In genomic region chr1:203527013-203527412, GRCh38 we compare ENCODE assay signal across 1 cellular context.
TF ChIP-seq lines count a peak whose summit lies in the region.

No MANE protein-coding gene starts in this region.

TF ChIP-seq in K562, 482 proteins besides CTCF, POLR2A, EP300 and RAD21 (continued from another document):
- TF ChIP-seq TEAD2 (tag; IDR thresholded peaks at IDR 0.05) (no peak), DDX20 (tag; IDR thresholded peaks at IDR 0.05; ENCODE audit: low read depth) (no peak), SMARCE1 (IDR thresholded peaks at IDR 0.05) (no peak), THRA (IDR thresholded peaks at IDR 0.05) (no peak), LARP7 (IDR thresholded peaks at IDR 0.05) (peak; percentile 65; the same call in 1 of the 2 replicates), TFE3 (CRISPR knock-in tag; IDR thresholded peaks at IDR 0.05) (no peak), SNAPC5 (CRISPR knock-in tag; IDR thresholded peaks at IDR 0.05) (no peak), ELK1 (CRISPR knock-in tag; IDR thresholded peaks at IDR 0.05) (no peak), GATAD2A (IDR thresholded peaks at IDR 0.05) (no peak), MCM3 (IDR thresholded peaks at IDR 0.05) (peak; percentile 69; the same call in 1 of the 2 replicates), ZNF263 (CRISPR knock-in tag; IDR thresholded peaks at IDR 0.05; ENCODE audit: borderline replicate concordance) (no peak), TSC22D4 (tag; IDR thresholded peaks at IDR 0.05) (peak; percentile 91), CHCHD3 (CRISPR knock-in tag; IDR thresholded peaks at IDR 0.05) (no peak), ZNF354B (CRISPR knock-in tag; IDR thresholded peaks at IDR 0.05) (no peak), CHD4 (IDR thresholded peaks at IDR 0.05; ENCODE audit: insufficient read depth, insufficient replicate concordance, low read depth, low read length, poor library complexity, severe bottlenecking) (no peak), CLOCK (CRISPR knock-in tag; IDR thresholded peaks at IDR 0.05; ENCODE audit: borderline replicate concordance) (no peak), PTTG1 (tag; IDR thresholded peaks at IDR 0.05; ENCODE audit: low read depth) (no peak), NCOR1 (IDR thresholded peaks at IDR 0.05) (no peak), ZNF830 (CRISPR knock-in tag; IDR thresholded peaks at IDR 0.05) (no peak)
- TF ChIP-seq, protein P1, sequence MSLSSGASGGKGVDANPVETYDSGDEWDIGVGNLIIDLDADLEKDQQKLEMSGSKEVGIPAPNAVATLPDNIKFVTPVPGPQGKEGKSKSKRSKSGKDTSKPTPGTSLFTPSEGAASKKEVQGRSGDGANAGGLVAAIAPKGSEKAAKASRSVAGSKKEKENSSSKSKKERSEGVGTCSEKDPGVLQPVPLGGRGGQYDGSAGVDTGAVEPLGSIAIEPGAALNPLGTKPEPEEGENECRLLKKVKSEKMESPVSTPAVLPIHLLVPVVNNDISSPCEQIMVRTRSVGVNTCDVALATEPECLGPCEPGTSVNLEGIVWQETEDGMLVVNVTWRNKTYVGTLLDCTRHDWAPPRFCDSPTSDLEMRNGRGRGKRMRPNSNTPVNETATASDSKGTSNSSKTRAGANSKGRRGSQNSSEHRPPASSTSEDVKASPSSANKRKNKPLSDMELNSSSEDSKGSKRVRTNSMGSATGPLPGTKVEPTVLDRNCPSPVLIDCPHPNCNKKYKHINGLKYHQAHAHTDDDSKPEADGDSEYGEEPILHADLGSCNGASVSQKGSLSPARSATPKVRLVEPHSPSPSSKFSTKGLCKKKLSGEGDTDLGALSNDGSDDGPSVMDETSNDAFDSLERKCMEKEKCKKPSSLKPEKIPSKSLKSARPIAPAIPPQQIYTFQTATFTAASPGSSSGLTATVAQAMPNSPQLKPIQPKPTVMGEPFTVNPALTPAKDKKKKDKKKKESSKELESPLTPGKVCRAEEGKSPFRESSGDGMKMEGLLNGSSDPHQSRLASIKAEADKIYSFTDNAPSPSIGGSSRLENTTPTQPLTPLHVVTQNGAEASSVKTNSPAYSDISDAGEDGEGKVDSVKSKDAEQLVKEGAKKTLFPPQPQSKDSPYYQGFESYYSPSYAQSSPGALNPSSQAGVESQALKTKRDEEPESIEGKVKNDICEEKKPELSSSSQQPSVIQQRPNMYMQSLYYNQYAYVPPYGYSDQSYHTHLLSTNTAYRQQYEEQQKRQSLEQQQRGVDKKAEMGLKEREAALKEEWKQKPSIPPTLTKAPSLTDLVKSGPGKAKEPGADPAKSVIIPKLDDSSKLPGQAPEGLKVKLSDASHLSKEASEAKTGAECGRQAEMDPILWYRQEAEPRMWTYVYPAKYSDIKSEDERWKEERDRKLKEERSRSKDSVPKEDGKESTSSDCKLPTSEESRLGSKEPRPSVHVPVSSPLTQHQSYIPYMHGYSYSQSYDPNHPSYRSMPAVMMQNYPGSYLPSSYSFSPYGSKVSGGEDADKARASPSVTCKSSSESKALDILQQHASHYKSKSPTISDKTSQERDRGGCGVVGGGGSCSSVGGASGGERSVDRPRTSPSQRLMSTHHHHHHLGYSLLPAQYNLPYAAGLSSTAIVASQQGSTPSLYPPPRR (CRISPR knock-in tag; IDR thresholded peaks at IDR 0.05; ENCODE audit: borderline replicate concordance): no peak
- TF ChIP-seq, protein P2, sequence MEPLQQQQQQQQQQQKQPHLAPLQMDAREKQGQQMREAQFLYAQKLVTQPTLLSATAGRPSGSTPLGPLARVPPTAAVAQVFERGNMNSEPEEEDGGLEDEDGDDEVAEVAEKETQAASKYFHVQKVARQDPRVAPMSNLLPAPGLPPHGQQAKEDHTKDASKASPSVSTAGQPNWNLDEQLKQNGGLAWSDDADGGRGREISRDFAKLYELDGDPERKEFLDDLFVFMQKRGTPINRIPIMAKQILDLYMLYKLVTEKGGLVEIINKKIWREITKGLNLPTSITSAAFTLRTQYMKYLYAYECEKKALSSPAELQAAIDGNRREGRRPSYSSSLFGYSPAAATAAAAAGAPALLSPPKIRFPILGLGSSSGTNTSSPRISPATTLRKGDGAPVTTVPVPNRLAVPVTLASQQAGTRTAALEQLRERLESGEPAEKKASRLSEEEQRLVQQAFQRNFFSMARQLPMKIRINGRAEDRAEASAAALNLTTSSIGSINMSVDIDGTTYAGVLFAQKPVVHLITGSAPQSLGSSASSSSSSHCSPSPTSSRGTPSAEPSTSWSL (CRISPR knock-in tag; IDR thresholded peaks at IDR 0.05; ENCODE audit: borderline replicate concordance): no peak
